14 cellular contexts compared by ENCODE assay signal in genomic region chr2:104969564-104969963, GRCh38.
DNase-seq lines count a peak whose midpoint lies in the region; ATAC-seq lines count a peak whose summit lies in the region.
"Had no signal": no experiment of that assay in that cellular context is flagged by ENCODE, and none has a peak within 500 bp of the region (broad histone marks: within the 10 kb centered on the region; RNA-seq: fewer than 3 reads in every experiment).

No MANE protein-coding gene starts in this region.

- peaks cover 10% of the 10 kb centered on the region for H3K4me1 Mint-ChIP-seq in activated T-cell treated with anti-CD3 and anti-CD28 coated beads, Interleukin-2, amount 50 U/mL, for 72 hours (ENCODE audit: low read depth)
- no peaks in the 10 kb centered on the region for H3K4me1 Mint-ChIP-seq in activated T-cell treated with anti-CD3 and anti-CD28 coated beads, Interleukin-2, amount 50 U/mL, for 4 hours (ENCODE audit: low read depth)
- peaks cover 2 to 11% of the 10 kb centered on the region in 2 donors for H3K4me1 Mint-ChIP-seq in stimulated activated naive B cell treated with anti-CD40 and anti-IgM and Interleukin-4, amounts not matched to agents 10 μg/mL and 1 μg/mL and 100 μg/mL, for 72 hours
- H3K4me1 Mint-ChIP-seq: activated naive CD4-positive, alpha-beta T cell treated with anti-CD3 and anti-CD28 coated beads, Interleukin-2, amount 50 U/mL, for 24 hours; central memory CD8-positive, alpha-beta T cell had no signal

- peak; percentile 39 to 48 for ATAC-seq in activated T-cell treated with anti-CD3 and anti-CD28 coated beads, Interleukin-2, amount 50 U/mL, for 72 hours (replicated peaks in 1 of 2)
- no peak for ATAC-seq in activated T-cell treated with anti-CD3 and anti-CD28 coated beads, Interleukin-2, amount 50 U/mL, for 4 hours
- peak; percentile 44 to 46 for ATAC-seq in stimulated activated naive B cell treated with anti-CD40 and anti-IgM and Interleukin-4, amounts not matched to agents 10 μg/mL and 1 μg/mL and 100 μg/mL, for 72 hours (replicated peaks)
- ATAC-seq: left colon had no signal

- no peak for DNase-seq in activated T-cell treated with anti-CD3 and anti-CD28 coated beads, Interleukin-2, amount 50 U/mL, for 72 hours
- DNase-seq in activated T-cell treated with anti-CD3 and anti-CD28 coated beads, Interleukin-2, amount 50 U/mL, for 4 hours = no peak
- DNase-seq in NCI-H510A (lab: John Stamatoyannopoulos, UW) (peak; percentile 10), astrocyte of the hippocampus (ENCODE audit: low read depth, low spot score) (peak; percentile 56), substantia nigra (lab: John Stamatoyannopoulos, UW) (no peak), AG20443 (ENCODE audit: low spot score) (no peak), hippocampal formation (lab: John Stamatoyannopoulos, UW) (no peak)
- DNase-seq in stimulated activated naive B cell treated with anti-CD40 and anti-IgM and Interleukin-4, amounts not matched to agents 10 μg/mL and 1 μg/mL and 100 μg/mL, for 72 hours = no peak
- DNase-seq: activated CD8-positive, alpha-beta memory T cell treated with anti-CD3 and anti-CD28 coated beads, Interleukin-2, amount 50 U/mL, for 48 hours; DMS 273 treated with DMSO at 0.1 percent for 48 hours; left colon; NK-92 treated with Interleukin-12 subunit alpha and Interleukin-12 subunit beta, amount 100 ng/mL, for 24 hours had no signal

- H3K27me3 Mint-ChIP-seq in activated T-cell treated with anti-CD3 and anti-CD28 coated beads, Interleukin-2, amount 50 U/mL, for 72 hours (ENCODE audit: low read depth) = peaks cover 10% of the 10 kb centered on the region
- peaks cover 6% of the 10 kb centered on the region for H3K27me3 Mint-ChIP-seq in activated T-cell treated with anti-CD3 and anti-CD28 coated beads, Interleukin-2, amount 50 U/mL, for 4 hours (ENCODE audit: low read depth)
- peaks cover 8 to 25% of the 10 kb centered on the region in 2 donors for H3K27me3 Mint-ChIP-seq in stimulated activated naive B cell treated with anti-CD40 and anti-IgM and Interleukin-4, amounts not matched to agents 10 μg/mL and 1 μg/mL and 100 μg/mL, for 72 hours

- peaks cover 8 to 10% of the 10 kb centered on the region in 2 donors for H3K9me3 Mint-ChIP-seq in activated T-cell treated with anti-CD3 and anti-CD28 coated beads, Interleukin-2, amount 50 U/mL, for 72 hours
- H3K9me3 Mint-ChIP-seq in activated T-cell treated with anti-CD3 and anti-CD28 coated beads, Interleukin-2, amount 50 U/mL, for 4 hours = peaks cover 11% of the 10 kb centered on the region
- peaks cover 4 to 10% of the 10 kb centered on the region in 2 donors for H3K9me3 Mint-ChIP-seq in stimulated activated naive B cell treated with anti-CD40 and anti-IgM and Interleukin-4, amounts not matched to agents 10 μg/mL and 1 μg/mL and 100 μg/mL, for 72 hours

- H3K27ac ChIP-seq in substantia nigra (ENCODE audit: low read depth, low read length, poor library complexity, severe bottlenecking) = no peak overlapping the region

- peaks cover 2 to 7% of the 10 kb centered on the region in 2 donors for H3K36me3 Mint-ChIP-seq in activated T-cell treated with anti-CD3 and anti-CD28 coated beads, Interleukin-2, amount 50 U/mL, for 72 hours (ENCODE audit: insufficient read depth in 2 of 2)
- H3K36me3 Mint-ChIP-seq in activated T-cell treated with anti-CD3 and anti-CD28 coated beads, Interleukin-2, amount 50 U/mL, for 4 hours (ENCODE audit: insufficient read depth) = no peaks in the 10 kb centered on the region
- peaks cover 4 to 11% of the 10 kb centered on the region in 2 donors for H3K36me3 Mint-ChIP-seq in stimulated activated naive B cell treated with anti-CD40 and anti-IgM and Interleukin-4, amounts not matched to agents 10 μg/mL and 1 μg/mL and 100 μg/mL, for 72 hours

- H3K4me3 Mint-ChIP-seq in activated T-cell treated with anti-CD3 and anti-CD28 coated beads, Interleukin-2, amount 50 U/mL, for 72 hours = no peak overlapping the region
- no peak overlapping the region for H3K4me3 Mint-ChIP-seq in activated T-cell treated with anti-CD3 and anti-CD28 coated beads, Interleukin-2, amount 50 U/mL, for 4 hours
- no peak overlapping the region for H3K4me3 Mint-ChIP-seq in stimulated activated naive B cell treated with anti-CD40 and anti-IgM and Interleukin-4, amounts not matched to agents 10 μg/mL and 1 μg/mL and 100 μg/mL, for 72 hours
- H3K4me3 Mint-ChIP-seq: activated naive CD4-positive, alpha-beta T cell treated with anti-CD3 and anti-CD28 coated beads, Interleukin-2, amount 50 U/mL, for 24 hours; central memory CD8-positive, alpha-beta T cell had no signal

- no peak overlapping the region for H3K27ac Mint-ChIP-seq in activated T-cell treated with anti-CD3 and anti-CD28 coated beads, Interleukin-2, amount 50 U/mL, for 72 hours
- H3K27ac Mint-ChIP-seq in stimulated activated naive B cell treated with anti-CD40 and anti-IgM and Interleukin-4, amounts not matched to agents 10 μg/mL and 1 μg/mL and 100 μg/mL, for 72 hours = no peak overlapping the region
- H3K27ac Mint-ChIP-seq: activated naive CD4-positive, alpha-beta T cell treated with anti-CD3 and anti-CD28 coated beads, Interleukin-2, amount 50 U/mL, for 24 hours had no signal

Comparison
In these comparisons a context has a peak if more than half of its experiments do, and no peak if none do; other contexts are left out.
1. ATAC-seq: peak in activated T-cell treated with anti-CD3 and anti-CD28 coated beads, Interleukin-2, amount 50 U/mL, for 72 hours (2 of 2) and stimulated activated naive B cell treated with anti-CD40 and anti-IgM and Interleukin-4, amounts not matched to agents 10 μg/mL and 1 μg/mL and 100 μg/mL, for 72 hours (2 of 2); none in activated T-cell treated with anti-CD3 and anti-CD28 coated beads, Interleukin-2, amount 50 U/mL, for 4 hours (0 of 2).
2. DNase-seq: peak in NCI-H510A (single experiment) and astrocyte of the hippocampus (single experiment); none in activated T-cell treated with anti-CD3 and anti-CD28 coated beads, Interleukin-2, amount 50 U/mL, for 72 hours (0 of 2), activated T-cell treated with anti-CD3 and anti-CD28 coated beads, Interleukin-2, amount 50 U/mL, for 4 hours (single experiment), stimulated activated naive B cell treated with anti-CD40 and anti-IgM and Interleukin-4, amounts not matched to agents 10 μg/mL and 1 μg/mL and 100 μg/mL, for 72 hours (single experiment), substantia nigra (0 of 49), AG20443 (single experiment) and hippocampal formation (0 of 2).